ENCODE assay signal across 9 cellular contexts in genomic region chr19:45510352-45510751, GRCh38. TPM values are rescaled to one million over a fixed set of nuclear protein-coding genes. Genes with fewer than 3 reads are reported as not detected.
A peak's percentile ranks its signal among the peaks of the same experiment; 100 is the strongest.
DNase-seq lines count a peak whose midpoint lies in the region; ATAC-seq, FAIRE-seq and TF ChIP-seq lines count a peak whose summit lies in the region.
"Not testable (repeated sequence)": the region's sequence is repeated elsewhere in the genome, so short reads cannot be mapped to it uniquely, and the experiment has no call there.
"Had no signal": no experiment of that assay in that cellular context is flagged by ENCODE, and none has a peak within 500 bp of the region (broad histone marks: within the 10 kb centered on the region; RNA-seq: fewer than 3 reads in every experiment).

No MANE protein-coding gene starts in this region.

- not testable (repeated sequence) for H3K56ac ChIP-seq in H9 (ENCODE audit: insufficient read length, low read depth, low read length)

- H3K9ac ChIP-seq in H9 (ENCODE audit: extremely low read depth, insufficient read length, low read length); neural progenitor cell: not testable (repeated sequence)

- H3K79me2 ChIP-seq in H9 (ENCODE audit: insufficient read depth, low read length): peaks cover 47% of the 10 kb centered on the region; the same call in 1 of the 2 replicates
- peaks cover 82% of the 10 kb centered on the region for H3K79me2 ChIP-seq in neural progenitor cell (ENCODE audit: low read depth)

- H3T11ph ChIP-seq in H9 (ENCODE audit: low read length): not testable (repeated sequence)

- not testable (repeated sequence) for FAIRE-seq in A549 (lab: Jason Lieb, UNC)

- ATAC-seq in A549; activated CD4-positive, alpha-beta T cell treated with anti-CD3 and anti-CD28 coated beads for 36 hours; activated naive CD4-positive, alpha-beta T cell treated with anti-CD3 and anti-CD28 coated beads, Interleukin-2, amount 50 U/mL, for 72 hours; effector memory CD8-positive, alpha-beta T cell (replicated peaks); lower lobe of right lung: not testable (repeated sequence)

- not testable (repeated sequence) for H2BK12ac ChIP-seq in H9 (ENCODE audit: insufficient read length, low read depth, low read length)

- H3K9me3 Mint-ChIP-seq in H9; activated CD4-positive, alpha-beta T cell treated with anti-CD3 and anti-CD28 coated beads for 36 hours (ENCODE audit: low read depth); activated naive CD4-positive, alpha-beta T cell treated with anti-CD3 and anti-CD28 coated beads, Interleukin-2, amount 50 U/mL, for 72 hours; effector memory CD8-positive, alpha-beta T cell; neural progenitor cell: not testable (repeated sequence)

- H3K27me3 Mint-ChIP-seq in H9 (ENCODE audit: low read depth); activated CD4-positive, alpha-beta T cell treated with anti-CD3 and anti-CD28 coated beads for 36 hours; effector memory CD8-positive, alpha-beta T cell; neural progenitor cell (ENCODE audit: insufficient read depth, low read depth): not testable (repeated sequence)

- not testable (repeated sequence) for H2AFZ ChIP-seq in H9 (ENCODE audit: low read length); neural progenitor cell (replicated peaks)

- H3K4me1 Mint-ChIP-seq in H9: peaks cover 20 to 26% of the 10 kb centered on the region in 2 experiments
- peaks cover 62% of the 10 kb centered on the region for H3K4me1 Mint-ChIP-seq in activated CD4-positive, alpha-beta T cell treated with anti-CD3 and anti-CD28 coated beads for 36 hours
- H3K4me1 Mint-ChIP-seq in effector memory CD8-positive, alpha-beta T cell (ENCODE audit: low read depth in 2 of 2): peaks cover 52 to 68% of the 10 kb centered on the region in 2 donors
- H3K4me1 Mint-ChIP-seq in neural progenitor cell: peaks cover 12% of the 10 kb centered on the region

- POLR2A ChIA-PET in A549 (lab: Yijun Ruan, JAX): interaction anchor here (0.7 kb wide), 1 partner anchor 74 kb away, joined by 5 read pairs; no protein-coding TSS in a partner anchor
- POLR2A ChIA-PET in activated CD4-positive, alpha-beta T cell treated with anti-CD3 and anti-CD28 coated beads for 36 hours (lab: Charles Lee): not testable (repeated sequence)

- peak overlapping the region; percentile 81 to 90; a peak in 3 of 5 replicates for H3K4me3 Mint-ChIP-seq in H9
- H3K4me3 Mint-ChIP-seq in activated CD4-positive, alpha-beta T cell treated with anti-CD3 and anti-CD28 coated beads for 36 hours: peak overlapping the region; percentile 85
- H3K4me3 Mint-ChIP-seq in effector memory CD8-positive, alpha-beta T cell: peak overlapping the region; percentile 91 to 98
- peak overlapping the region; percentile 94 for H3K4me3 Mint-ChIP-seq in neural progenitor cell

- not testable (repeated sequence) for TF ChIP-seq RAD21 in A549 (conservative IDR thresholded peaks at IDR 0.05 in 1 of 2, IDR thresholded peaks at IDR 0.05 in 1 of 2)

- not testable (repeated sequence) for H2BK120ac ChIP-seq in H9 (ENCODE audit: low read depth, low read length, poor library complexity, severe bottlenecking)

- H2BK20ac ChIP-seq in H9 (ENCODE audit: low read depth, low read length, poor library complexity, severe bottlenecking): not testable (repeated sequence)

- H2BK15ac ChIP-seq in H9 (ENCODE audit: low read depth, low read length): not testable (repeated sequence)

- H3K14ac ChIP-seq in H9 (ENCODE audit: insufficient read depth, low read length): not testable (repeated sequence)

- peak overlapping the region in 1 of 2 experiments; percentile 99; a peak in 4 of 6 replicates for H3K27ac ChIP-seq in A549
- not testable (repeated sequence) for H3K27ac ChIP-seq in H9 (ENCODE audit: insufficient read length, low read depth, low read length); neural progenitor cell
- peak overlapping the region; percentile 91 for H3K27ac ChIP-seq in lower lobe of right lung
- peak overlapping the region; percentile 33 to 97 (median 96) for H3K27ac ChIP-seq in stomach

- intact Hi-C loops in activated CD4-positive, alpha-beta T cell treated with anti-CD3 and anti-CD28 coated beads for 36 hours (cut with DNase I, micrococcal nuclease); lower lobe of right lung (cut with DNase I); stomach (cut with DNase I; ENCODE audit: low total_unique reads): not testable (repeated sequence)

- not testable (repeated sequence) for H3K4me3 ChIP-seq in A549, neural progenitor cell
- H3K4me3 ChIP-seq in lower lobe of right lung (peak overlapping the region; percentile 100), stomach (peak overlapping the region; percentile 88 to 98 (median 92))

- not testable (repeated sequence) for H3K18ac ChIP-seq in H9 (ENCODE audit: insufficient read length, low read depth, low read length)

- TF ChIP-seq EP300 in A549 (IDR thresholded peaks at IDR 0.05); stomach (IDR thresholded peaks at IDR 0.05): not testable (repeated sequence)

- not testable (repeated sequence) for H3K23ac ChIP-seq in H9 (ENCODE audit: insufficient read length, low read depth, low read length)

- DNase-seq in A549 (ENCODE audit: low read depth in 1 of 2, low spot score in 1 of 2); H9; activated CD4-positive, alpha-beta T cell treated with anti-CD3 and anti-CD28 coated beads for 36 hours; activated naive CD4-positive, alpha-beta T cell treated with anti-CD3 and anti-CD28 coated beads, Interleukin-2, amount 50 U/mL, for 72 hours (ENCODE audit: low spot score in 2 of 2); effector memory CD8-positive, alpha-beta T cell; lower lobe of right lung; neural progenitor cell (ENCODE audit: low spot score); stomach: not testable (repeated sequence)

- not testable (repeated sequence) for H4K8ac ChIP-seq in H9 (replicated peaks; ENCODE audit: insufficient read length, low read depth, low read length)

- peaks cover 20% of the 10 kb centered on the region for H3K23me2 ChIP-seq in H9 (ENCODE audit: insufficient read length, low read depth, low read length, poor library complexity, severe bottlenecking)

- H4K20me1 ChIP-seq in H9 (ENCODE audit: control insufficient read depth, insufficient read depth, insufficient read length): not testable (repeated sequence)
- H4K20me1 ChIP-seq in neural progenitor cell (ENCODE audit: low read depth): peaks cover 67% of the 10 kb centered on the region

- H3K4me2 ChIP-seq in A549: peak overlapping the region; percentile 99
- H3K4me2 ChIP-seq in H9 (ENCODE audit: insufficient read depth, insufficient read length, low read length); neural progenitor cell: not testable (repeated sequence)

- H3K27me3 ChIP-seq in H9 (ENCODE audit: insufficient read depth, low read length); lower lobe of right lung (ENCODE audit: low read depth); neural progenitor cell; stomach: not testable (repeated sequence)

- H3F3A ChIP-seq in neural progenitor cell (ENCODE audit: low read depth): peaks cover 37% of the 10 kb centered on the region

- not testable (repeated sequence) for TF ChIP-seq POLR2A in A549 (IDR thresholded peaks at IDR 0.05; ENCODE audit: low read length); stomach (IDR thresholded peaks at IDR 0.05)

- not testable (repeated sequence) for H2AK5ac ChIP-seq in H9 (ENCODE audit: insufficient read length, low read length)

- H3K27ac Mint-ChIP-seq in H9; activated CD4-positive, alpha-beta T cell treated with anti-CD3 and anti-CD28 coated beads for 36 hours; neural progenitor cell: not testable (repeated sequence)
- peak overlapping the region; percentile 1 to 77 for H3K27ac Mint-ChIP-seq in activated naive CD4-positive, alpha-beta T cell treated with anti-CD3 and anti-CD28 coated beads, Interleukin-2, amount 50 U/mL, for 72 hours
- peak overlapping the region; percentile 82 to 96 for H3K27ac Mint-ChIP-seq in effector memory CD8-positive, alpha-beta T cell

- H4K5ac ChIP-seq in H9 (ENCODE audit: insufficient read length, low read depth, low read length): not testable (repeated sequence)

- H2BK5ac ChIP-seq in H9 (ENCODE audit: insufficient read length, low read length): not testable (repeated sequence)

- H3K9me3 ChIP-seq in A549; H9 (ENCODE audit: control insufficient read depth, low read depth, low read length); lower lobe of right lung; neural progenitor cell (ENCODE audit: low read depth); stomach: not testable (repeated sequence)

- not testable (repeated sequence) for H3K36me3 ChIP-seq in lower lobe of right lung, neural progenitor cell
- H3K36me3 ChIP-seq in stomach: peaks cover 0 to 14% (median under 1%) of the 10 kb centered on the region in 4 donors

- H3K4me1 ChIP-seq in A549 (peaks cover 54% of the 10 kb centered on the region), lower lobe of right lung (peaks cover 44% of the 10 kb centered on the region), stomach (peaks cover 66 to 76% (median 72%) of the 10 kb centered on the region in 4 donors)
- not testable (repeated sequence) for H3K4me1 ChIP-seq in H9 (ENCODE audit: insufficient read depth, low read length); neural progenitor cell

- TF ChIP-seq CTCF in A549 (IDR thresholded peaks at IDR 0.05); H9 (conservative IDR thresholded peaks at IDR 0.05); lower lobe of right lung (IDR thresholded peaks at IDR 0.05); neural progenitor cell (IDR thresholded peaks at IDR 0.05); stomach (IDR thresholded peaks at IDR 0.05): not testable (repeated sequence)

- 74% methylated on average over 11 of the region's 11 CpGs for WGBS in A549 (ENCODE audit: missing lambda C conversion rate)
- WGBS in H9 (ENCODE audit: extremely low coverage, insufficient read length, low lambda C conversion rate): no CpG with 5 or more reads among the region's 11 CpGs
- 72 to 80% (median 78%) methylated on average over 11 of the region's 11 CpGs for WGBS in stomach, 5 donors

- not testable (repeated sequence) for H3K4ac ChIP-seq in H9 (ENCODE audit: low read depth, low read length)

- peaks cover 5 to 27% (median 12%) of the 10 kb centered on the region in 3 experiments for H3K36me3 Mint-ChIP-seq in H9 (ENCODE audit: insufficient read depth in 1 of 3, low read depth in 3 of 3)
- H3K36me3 Mint-ChIP-seq in activated CD4-positive, alpha-beta T cell treated with anti-CD3 and anti-CD28 coated beads for 36 hours (ENCODE audit: low read depth): peaks cover 20% of the 10 kb centered on the region
- peaks cover 12 to 31% of the 10 kb centered on the region in 2 donors for H3K36me3 Mint-ChIP-seq in activated naive CD4-positive, alpha-beta T cell treated with anti-CD3 and anti-CD28 coated beads, Interleukin-2, amount 50 U/mL, for 72 hours
- H3K36me3 Mint-ChIP-seq in effector memory CD8-positive, alpha-beta T cell (ENCODE audit: insufficient read depth): peaks cover 30% of the 10 kb centered on the region
- not testable (repeated sequence) for H3K36me3 Mint-ChIP-seq in neural progenitor cell

- peaks cover 24% of the 10 kb centered on the region for H3K79me1 ChIP-seq in H9 (ENCODE audit: insufficient read depth, low read depth, low read length, poor library complexity, severe bottlenecking)

- not testable (repeated sequence) for H4K91ac ChIP-seq in H9 (ENCODE audit: insufficient read length, low read depth, low read length)

- CTCF ChIA-PET in A549 (lab: Yijun Ruan, JAX): interaction anchor here (0.8 to 2.0 kb wide), 9 partner anchors 8 to 171 kb away, joined by 3 to 13 read pairs (median 3); no protein-coding TSS in a partner anchor
- CTCF ChIA-PET in activated CD4-positive, alpha-beta T cell treated with anti-CD3 and anti-CD28 coated beads for 36 hours (lab: Charles Lee): interaction anchor here (0.6 to 1.5 kb wide), 6 partner anchors 16 to 886 kb away, joined by 3 to 6 read pairs (median 4); no protein-coding TSS in a partner anchor

RNA-seq across cellular contexts. Expression of gene VASP, which starts 3.1 kb away (rescaled TPM):
- polyA plus RNA-seq in A549 (2011; rRNA removed) (59.1 and 64.5 TPM in 2 replicates), A549 (2017; fragmentation: RNase III; extraction: RNeasy Plus Mini Kit Qiagen cat#74134 plus additional on column Dnase treatment) (83.8 to 94.6 TPM (median 94.3 TPM) in 3 replicates), stomach (100 to 1,000 TPM in 1 of 3 donors, 10 to 100 TPM in 2; 62.8 to 149 (median 76.0) TPM)
- polyA plus RNA-seq in A549 (2012; cell fraction: cytosol; rRNA removed): 58.8 and 103 TPM in 2 replicates
- polyA plus RNA-seq in A549 (2012; cell fraction: nucleus; rRNA removed): 93.7 and 118 TPM in 2 replicates
- polyA minus RNA-seq in A549 (2011; rRNA and poly(A)+ RNA removed): 72.4 and 90.8 TPM in 2 replicates
- total RNA-seq in H9 (2021) (157 and 162 TPM in 2 replicates), lower lobe of right lung (190 TPM), neural progenitor cell (ENCODE audit: low replicate concordance) (32.6 and 62.2 TPM in 2 replicates), stomach (100 to 1,000 TPM in 3 of 5 donors, 10 to 100 TPM in 2; 48.4 to 280 (median 119) TPM)
- 100 to 1,000 TPM; 152 to 153 TPM for total RNA-seq in activated CD4-positive, alpha-beta T cell treated with anti-CD3 and anti-CD28 coated beads for 36 hours
- total RNA-seq in activated naive CD4-positive, alpha-beta T cell treated with anti-CD3 and anti-CD28 coated beads, Interleukin-2, amount 50 U/mL, for 72 hours: 100 to 1,000 TPM in 1 of 2 donors, 10 to 100 TPM in 1; 76.8 to 156 TPM

RNA-seq across cellular contexts. Expression of gene PPM1N, which starts 12.1 kb away (rescaled TPM):
- polyA plus RNA-seq in A549 (2011; rRNA removed) (9.2 and 9.8 TPM in 2 replicates), A549 (2017; fragmentation: RNase III; extraction: RNeasy Plus Mini Kit Qiagen cat#74134 plus additional on column Dnase treatment) (6.6 to 11.2 TPM (median 10.5 TPM) in 3 replicates), stomach (1 to 10 TPM; 1.9 to 5.2 (median 4.9) TPM)
- polyA plus RNA-seq in A549 (2012; cell fraction: cytosol; rRNA removed): 8.9 and 11.1 TPM in 2 replicates
- 6.6 TPM in 2 replicates for polyA plus RNA-seq in A549 (2012; cell fraction: nucleus; rRNA removed)
- polyA minus RNA-seq in A549 (2011; rRNA and poly(A)+ RNA removed): 1.2 and 1.5 TPM in 2 replicates
- total RNA-seq in H9 (2021) (7.7 and 8.1 TPM in 2 replicates), lower lobe of right lung (1.8 TPM), neural progenitor cell (ENCODE audit: low replicate concordance) (2.4 and 3.6 TPM in 2 replicates), stomach (1 to 10 TPM in 1 of 5 donors, under 1 TPM in 1, not detected in 3; 0.92 to 1.6 TPM)
- total RNA-seq in activated CD4-positive, alpha-beta T cell treated with anti-CD3 and anti-CD28 coated beads for 36 hours: 1 to 10 TPM; 2.8 to 3.1 TPM
- 1 to 10 TPM; 1.5 to 7.4 TPM for total RNA-seq in activated naive CD4-positive, alpha-beta T cell treated with anti-CD3 and anti-CD28 coated beads, Interleukin-2, amount 50 U/mL, for 72 hours

RNA-seq across cellular contexts. Expression of gene RTN2, which starts 13.5 kb away (rescaled TPM):
- 4.7 and 5.3 TPM in 2 replicates for polyA plus RNA-seq in A549 (2011; rRNA removed)
- 4.7 and 7.4 TPM in 2 replicates for polyA plus RNA-seq in A549 (2012; cell fraction: cytosol; rRNA removed)
- polyA plus RNA-seq in A549 (2012; cell fraction: nucleus; rRNA removed): 5.4 and 5.8 TPM in 2 replicates
- polyA plus RNA-seq in A549 (2017; fragmentation: RNase III; extraction: RNeasy Plus Mini Kit Qiagen cat#74134 plus additional on column Dnase treatment): 6.3 to 9.0 TPM (median 8.1 TPM) in 3 replicates
- 6.7 and 10.8 TPM in 2 replicates for polyA minus RNA-seq in A549 (2011; rRNA and poly(A)+ RNA removed)
- total RNA-seq in H9 (2021): 18.9 and 20.1 TPM in 2 replicates
- total RNA-seq in activated CD4-positive, alpha-beta T cell treated with anti-CD3 and anti-CD28 coated beads for 36 hours: 1 to 10 TPM; 2.0 to 3.2 TPM
- total RNA-seq in activated naive CD4-positive, alpha-beta T cell treated with anti-CD3 and anti-CD28 coated beads, Interleukin-2, amount 50 U/mL, for 72 hours: 1 to 10 TPM; 3.2 to 5.1 TPM
- 16.2 TPM for total RNA-seq in lower lobe of right lung
- total RNA-seq in neural progenitor cell (ENCODE audit: low replicate concordance): 4.8 and 10.4 TPM in 2 replicates
- total RNA-seq in stomach: 10 to 100 TPM in 2 of 5 donors, 1 to 10 TPM in 2, not detected in 1; 2.0 to 37.3 (median 10.6) TPM
- polyA plus RNA-seq in stomach: 1 to 10 TPM; 4.7 to 9.3 (median 7.9) TPM

RNA-seq across cellular contexts. Expression of gene FOSB, which starts 42.6 kb away (rescaled TPM):
- polyA plus RNA-seq in A549 (2011; rRNA removed): 27.9 and 48.8 TPM in 2 replicates
- 90.2 and 102 TPM in 2 replicates for polyA plus RNA-seq in A549 (2012; cell fraction: cytosol; rRNA removed)
- 424 and 553 TPM in 2 replicates for polyA plus RNA-seq in A549 (2012; cell fraction: nucleus; rRNA removed)
- polyA plus RNA-seq in A549 (2017; fragmentation: RNase III; extraction: RNeasy Plus Mini Kit Qiagen cat#74134 plus additional on column Dnase treatment): 0.57 to 0.65 TPM (median 0.58 TPM) in 3 replicates
- 82.7 and 141 TPM in 2 replicates for polyA minus RNA-seq in A549 (2011; rRNA and poly(A)+ RNA removed)
- total RNA-seq in H9 (2021): 1.7 and 2.5 TPM in 2 replicates
- total RNA-seq in activated CD4-positive, alpha-beta T cell treated with anti-CD3 and anti-CD28 coated beads for 36 hours: 1 to 10 TPM; 7.3 to 7.7 TPM
- total RNA-seq in activated naive CD4-positive, alpha-beta T cell treated with anti-CD3 and anti-CD28 coated beads, Interleukin-2, amount 50 U/mL, for 72 hours: 10 to 100 TPM; 19.9 to 37.6 TPM
- 18.0 TPM for total RNA-seq in lower lobe of right lung
- 2.3 and 5.4 TPM in 2 replicates for total RNA-seq in neural progenitor cell (ENCODE audit: low replicate concordance)
- total RNA-seq in stomach: 10 to 100 TPM in 2 of 5 donors, 1 to 10 TPM in 3; 1.2 to 76.8 (median 5.5) TPM
- 10 to 100 TPM in 2 of 3 donors, 1 to 10 TPM in 1; 6.9 to 20.9 (median 11.1) TPM for polyA plus RNA-seq in stomach
- total RNA-seq: A172 had no signal
